In genomic region chr2:183542593-183542992, GRCh38 we compare ENCODE assay signal across 1 cellular context.
TF ChIP-seq lines count a peak whose summit lies in the region.

No MANE protein-coding gene starts in this region.

TF ChIP-seq in HepG2, 621 proteins besides CTCF, POLR2A, EP300 and RAD21 (continued from another document):
- no peak for TF ChIP-seq REST (IDR thresholded peaks at IDR 0.05; ENCODE audit: borderline replicate concordance in 1 of 2, low read depth in 1 of 2, low read length in 2 of 2)
